ENCODE assay signal across 10 cellular contexts in the genomic region with DNA sequence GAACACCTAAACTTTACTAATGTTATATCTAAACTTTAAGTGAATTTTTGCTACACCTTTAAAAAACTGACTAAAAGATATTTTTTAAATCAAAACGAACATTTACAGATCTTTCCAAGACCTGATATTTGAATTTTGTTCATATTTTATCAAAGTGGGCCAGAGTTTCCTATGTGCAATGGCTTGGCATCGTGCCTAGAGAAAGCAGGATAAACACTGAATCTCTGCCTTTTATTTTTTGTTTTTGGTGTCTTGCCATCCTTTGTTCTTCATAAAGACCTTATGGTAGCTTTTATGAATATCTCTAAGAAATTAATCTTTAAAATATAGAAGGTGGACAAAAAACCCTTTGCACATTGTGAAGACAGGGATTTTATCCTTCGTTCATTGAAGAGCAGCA.
"Had no signal": no experiment of that assay in that cellular context is flagged by ENCODE, and none has a peak within 500 bp of the region (broad histone marks: within the 10 kb centered on the region; RNA-seq: fewer than 3 reads in every experiment).

No MANE protein-coding gene starts in this region.

- H3K27ac ChIP-seq: ascending aorta, cardiac muscle cell, pancreas had no signal

- H3K9me3 Mint-ChIP-seq: T-helper 2 cell treated with Interferon-gamma antibody and Interleukin-4, amounts not matched to agents 5 μg/mL and 100 μg/mL, for 36 hours had no signal

- H3K4me3 Mint-ChIP-seq: T-helper 2 cell treated with Interferon-gamma antibody and Interleukin-4, amounts not matched to agents 5 μg/mL and 100 μg/mL, for 36 hours had no signal

- H3K36me3 ChIP-seq: ascending aorta, cardiac muscle cell, pancreas had no signal

- DNase-seq: activated CD4-positive, alpha-beta T cell treated with anti-CD3 and anti-CD28 coated beads, Interleukin-2, amount 50 U/mL, for 1 hour; activated CD8-positive, alpha-beta memory T cell treated with anti-CD3 and anti-CD28 coated beads for 24 hours; islet precursor cell; pancreas; stimulated activated CD4-positive, alpha-beta T cell treated with anti-CD3 and anti-CD28 coated beads, Interleukin-1b, Interleukin-23, amount 100 ng/mL, for 48 hours had no signal

- H3K4me3 ChIP-seq: ascending aorta, cardiac muscle cell, lung, pancreas had no signal

- ATAC-seq: activated CD4-positive, CD25-positive, alpha-beta regulatory T cell treated with anti-CD3 and anti-CD28 coated beads, Interleukin-2, amount 50 U/mL, for 24 hours; pancreas had no signal

- H3K27ac Mint-ChIP-seq: T-helper 2 cell treated with Interferon-gamma antibody and Interleukin-4, amounts not matched to agents 5 μg/mL and 100 μg/mL, for 36 hours had no signal

- H3K4me1 ChIP-seq: ascending aorta, pancreas had no signal

- H3K9me3 ChIP-seq: ascending aorta, pancreas had no signal

- H3K27me3 ChIP-seq: ascending aorta, cardiac muscle cell, pancreas had no signal
